1 cellular context compared by ENCODE assay signal in genomic region chr6:2454180-2454579, GRCh38.
TF ChIP-seq lines count a peak whose summit lies in the region.

No MANE protein-coding gene starts in this region.

TF ChIP-seq in SK-N-SH, 30 proteins besides CTCF, POLR2A, EP300 and RAD21 (continued from another document):
- TF ChIP-seq IRF3 (IDR thresholded peaks at IDR 0.05; ENCODE audit: low read depth, low read length) (no peak), FOSL2 (IDR thresholded peaks at IDR 0.05; ENCODE audit: borderline replicate concordance, low read depth) (no peak), MXI1 (IDR thresholded peaks at IDR 0.05; ENCODE audit: low read depth, low read length) (no peak), YY1 (IDR thresholded peaks at IDR 0.05; ENCODE audit: low read depth) (no peak), FOXM1 (IDR thresholded peaks at IDR 0.05; ENCODE audit: low read depth) (no peak), ZBTB33 (IDR thresholded peaks at IDR 0.05; ENCODE audit: borderline replicate concordance, low read depth) (no peak), NFIC (IDR thresholded peaks at IDR 0.05; ENCODE audit: borderline replicate concordance) (no peak), MAX (IDR thresholded peaks at IDR 0.05; ENCODE audit: low read depth) (no peak)
